In genomic region chr14:100334904-100335303, GRCh38 we compare ENCODE assay signal across 18 cellular contexts. TPM values are rescaled to one million over a fixed set of nuclear protein-coding genes. Genes with fewer than 3 reads are reported as not detected.
DNase-seq lines count a peak whose midpoint lies in the region; ATAC-seq and TF ChIP-seq lines count a peak whose summit lies in the region.
"Had no signal": no experiment of that assay in that cellular context is flagged by ENCODE, and none has a peak within 500 bp of the region (broad histone marks: within the 10 kb centered on the region; RNA-seq: fewer than 3 reads in every experiment).

No MANE protein-coding gene starts in this region.

- no peaks in the 10 kb centered on the region for H3K9me3 Mint-ChIP-seq in activated CD4-positive, alpha-beta memory T cell treated with anti-CD3 and anti-CD28 coated beads for 36 hours
- no peaks in the 10 kb centered on the region for H3K9me3 Mint-ChIP-seq in activated CD4-positive, alpha-beta memory T cell treated with anti-CD3 and anti-CD28 coated beads, Interleukin-2, amount 10 ng/mL, durations not matched to agents 7 days and 5 days
- H3K9me3 Mint-ChIP-seq in activated T-helper 1 cell treated with anti-CD3 and anti-CD28 coated beads, Interleukin-12 subunit alpha, Interleukin-12 subunit beta, Interleukin-2, Interleukin-4 antibody, amounts not matched to agents 30 ng/mL and 10 ng/mL and 1 ng/mL, durations not matched to agents 14 hours and 24 hours and 36 hours: no peaks in the 10 kb centered on the region
- H3K9me3 Mint-ChIP-seq: IgD-negative memory B cell had no signal

- H3K36me3 Mint-ChIP-seq in activated CD4-positive, alpha-beta memory T cell treated with anti-CD3 and anti-CD28 coated beads for 36 hours: peaks cover 57% of the 10 kb centered on the region
- peaks cover 60% of the 10 kb centered on the region for H3K36me3 Mint-ChIP-seq in activated CD4-positive, alpha-beta memory T cell treated with anti-CD3 and anti-CD28 coated beads, Interleukin-2, amount 10 ng/mL, durations not matched to agents 7 days and 5 days (ENCODE audit: low read depth)
- peaks cover 27% of the 10 kb centered on the region for H3K36me3 Mint-ChIP-seq in activated T-helper 1 cell treated with anti-CD3 and anti-CD28 coated beads, Interleukin-12 subunit alpha, Interleukin-12 subunit beta, Interleukin-2, Interleukin-4 antibody, amounts not matched to agents 30 ng/mL and 10 ng/mL and 1 ng/mL, durations not matched to agents 14 hours and 24 hours and 36 hours (ENCODE audit: low read depth)

- CTCF ChIA-PET in activated CD4-positive, alpha-beta memory T cell treated with anti-CD3 and anti-CD28 coated beads for 36 hours (lab: Charles Lee): interaction anchor here (0.6 to 1.2 kb wide), 2 partner anchors 13 to 43 kb away, joined by 3 to 4 read pairs; no protein-coding TSS in a partner anchor
- CTCF ChIA-PET in activated CD4-positive, alpha-beta memory T cell treated with anti-CD3 and anti-CD28 coated beads, Interleukin-2, amount 10 ng/mL, durations not matched to agents 7 days and 5 days (lab: Charles Lee): interaction anchor here (1.6 kb wide), 1 partner anchor 43 kb away, joined by 3 read pairs; no protein-coding TSS in a partner anchor

- H3K4me3 Mint-ChIP-seq in activated CD4-positive, alpha-beta memory T cell treated with anti-CD3 and anti-CD28 coated beads for 36 hours: no peak overlapping the region
- H3K4me3 Mint-ChIP-seq in activated CD4-positive, alpha-beta memory T cell treated with anti-CD3 and anti-CD28 coated beads, Interleukin-2, amount 10 ng/mL, durations not matched to agents 7 days and 5 days: no peak overlapping the region
- H3K4me3 Mint-ChIP-seq in activated T-helper 1 cell treated with anti-CD3 and anti-CD28 coated beads, Interleukin-12 subunit alpha, Interleukin-12 subunit beta, Interleukin-2, Interleukin-4 antibody, amounts not matched to agents 30 ng/mL and 10 ng/mL and 1 ng/mL, durations not matched to agents 14 hours and 24 hours and 36 hours: no peak overlapping the region
- H3K4me3 Mint-ChIP-seq: IgD-negative memory B cell had no signal

- peaks cover 63% of the 10 kb centered on the region for H3K36me3 ChIP-seq in upper lobe of right lung

- no peak for DNase-seq in activated CD4-positive, alpha-beta memory T cell treated with anti-CD3 and anti-CD28 coated beads for 36 hours
- DNase-seq in activated CD4-positive, alpha-beta memory T cell treated with anti-CD3 and anti-CD28 coated beads, Interleukin-2, amount 10 ng/mL, durations not matched to agents 7 days and 5 days: no peak
- no peak for DNase-seq in activated T-helper 1 cell treated with anti-CD3 and anti-CD28 coated beads, Interleukin-12 subunit alpha, Interleukin-12 subunit beta, Interleukin-2, Interleukin-4 antibody, amounts not matched to agents 30 ng/mL and 10 ng/mL and 1 ng/mL, durations not matched to agents 14 hours and 24 hours and 36 hours (ENCODE audit: low spot score)
- DNase-seq in mesenteric fat pad (ENCODE audit: low spot score) (peak; percentile 28), upper lobe of right lung (peak; percentile 61), NAMALWA (ENCODE audit: low spot score) (no peak)
- DNase-seq: DND-41, GDM1, NCI-H1105 treated with DMSO at 0.1 percent for 48 hours, NCI-H526 treated with DMSO at 0.1 percent for 48 hours, SIG-M5 had no signal

- intact Hi-C loops in activated CD4-positive, alpha-beta memory T cell treated with anti-CD3 and anti-CD28 coated beads for 36 hours (cut with micrococcal nuclease): no loop called here
- intact Hi-C loops in activated T-helper 1 cell treated with anti-CD3 and anti-CD28 coated beads, Interleukin-12 subunit alpha, Interleukin-12 subunit beta, Interleukin-2, Interleukin-4 antibody, amounts not matched to agents 30 ng/mL and 10 ng/mL and 1 ng/mL, durations not matched to agents 14 hours and 24 hours and 36 hours (cut with micrococcal nuclease): no loop called here
- intact Hi-C loops in upper lobe of right lung (cut with DNase I): no loop called here

- TF ChIP-seq CTCF in upper lobe of right lung (IDR thresholded peaks at IDR 0.05): no peak

- POLR2A ChIA-PET in activated CD4-positive, alpha-beta memory T cell treated with anti-CD3 and anti-CD28 coated beads for 36 hours (lab: Charles Lee): no interaction called here
- POLR2A ChIA-PET in activated CD4-positive, alpha-beta memory T cell treated with anti-CD3 and anti-CD28 coated beads, Interleukin-2, amount 10 ng/mL, durations not matched to agents 7 days and 5 days (lab: Charles Lee): no interaction called here

- peak overlapping the region; percentile 23 for H3K27ac Mint-ChIP-seq in activated CD4-positive, alpha-beta memory T cell treated with anti-CD3 and anti-CD28 coated beads for 36 hours
- no peak overlapping the region for H3K27ac Mint-ChIP-seq in activated CD4-positive, alpha-beta memory T cell treated with anti-CD3 and anti-CD28 coated beads, Interleukin-2, amount 10 ng/mL, durations not matched to agents 7 days and 5 days
- H3K27ac Mint-ChIP-seq in activated T-helper 1 cell treated with anti-CD3 and anti-CD28 coated beads, Interleukin-12 subunit alpha, Interleukin-12 subunit beta, Interleukin-2, Interleukin-4 antibody, amounts not matched to agents 30 ng/mL and 10 ng/mL and 1 ng/mL, durations not matched to agents 14 hours and 24 hours and 36 hours: peak overlapping the region; percentile 18

- H3K27me3 Mint-ChIP-seq in activated CD4-positive, alpha-beta memory T cell treated with anti-CD3 and anti-CD28 coated beads for 36 hours: no peaks in the 10 kb centered on the region
- H3K27me3 Mint-ChIP-seq in activated CD4-positive, alpha-beta memory T cell treated with anti-CD3 and anti-CD28 coated beads, Interleukin-2, amount 10 ng/mL, durations not matched to agents 7 days and 5 days: no peaks in the 10 kb centered on the region
- H3K27me3 Mint-ChIP-seq in activated T-helper 1 cell treated with anti-CD3 and anti-CD28 coated beads, Interleukin-12 subunit alpha, Interleukin-12 subunit beta, Interleukin-2, Interleukin-4 antibody, amounts not matched to agents 30 ng/mL and 10 ng/mL and 1 ng/mL, durations not matched to agents 14 hours and 24 hours and 36 hours (ENCODE audit: insufficient read depth): no peaks in the 10 kb centered on the region
- H3K27me3 Mint-ChIP-seq: IgD-negative memory B cell had no signal

- no peaks in the 10 kb centered on the region for H3K4me1 ChIP-seq in upper lobe of right lung

- no peak for ATAC-seq in upper lobe of right lung
- no peak for ATAC-seq in GM21515 (IDR thresholded peaks at IDR 0.05; ENCODE audit: unreplicated experiment)
- no peak for ATAC-seq in GM19397 (IDR thresholded peaks at IDR 0.05; ENCODE audit: unreplicated experiment)
- ATAC-seq: GM12878 had no signal

- no peak overlapping the region for H3K27ac ChIP-seq in upper lobe of right lung
- H3K27ac ChIP-seq: BLaER1 treated with 17β-estradiol and CSF1 and Interleukin-3, amounts not matched to agents 10 nM and 100 nM had no signal

- H3K27me3 ChIP-seq in upper lobe of right lung: no peaks in the 10 kb centered on the region
- H3K27me3 ChIP-seq: BLaER1 treated with 17β-estradiol and CSF1 and Interleukin-3, amounts not matched to agents 10 nM and 100 nM had no signal

- H3K4me1 Mint-ChIP-seq in activated CD4-positive, alpha-beta memory T cell treated with anti-CD3 and anti-CD28 coated beads for 36 hours (ENCODE audit: low read depth): peaks cover 19% of the 10 kb centered on the region
- peaks cover 20% of the 10 kb centered on the region for H3K4me1 Mint-ChIP-seq in activated CD4-positive, alpha-beta memory T cell treated with anti-CD3 and anti-CD28 coated beads, Interleukin-2, amount 10 ng/mL, durations not matched to agents 7 days and 5 days
- peaks cover 2% of the 10 kb centered on the region for H3K4me1 Mint-ChIP-seq in activated T-helper 1 cell treated with anti-CD3 and anti-CD28 coated beads, Interleukin-12 subunit alpha, Interleukin-12 subunit beta, Interleukin-2, Interleukin-4 antibody, amounts not matched to agents 30 ng/mL and 10 ng/mL and 1 ng/mL, durations not matched to agents 14 hours and 24 hours and 36 hours (ENCODE audit: low read depth)

- no peak overlapping the region for H3K4me3 ChIP-seq in upper lobe of right lung
- H3K4me3 ChIP-seq: BLaER1 treated with 17β-estradiol and CSF1 and Interleukin-3, amounts not matched to agents 10 nM and 100 nM; GM12878 had no signal

- no peaks in the 10 kb centered on the region for H3K9me3 ChIP-seq in upper lobe of right lung
- H3K9me3 ChIP-seq: BLaER1 treated with 17β-estradiol and CSF1 and Interleukin-3, amounts not matched to agents 10 nM and 100 nM had no signal

RNA-seq across cellular contexts. Expression of gene SLC25A47, which starts 11.8 kb away (rescaled TPM):
- not detected for total RNA-seq in activated CD4-positive, alpha-beta memory T cell treated with anti-CD3 and anti-CD28 coated beads for 36 hours
- total RNA-seq in activated CD4-positive, alpha-beta memory T cell treated with anti-CD3 and anti-CD28 coated beads, Interleukin-2, amount 10 ng/mL, durations not matched to agents 7 days and 5 days: not detected
- not detected in 2 replicates for total RNA-seq in activated T-helper 1 cell treated with anti-CD3 and anti-CD28 coated beads, Interleukin-12 subunit alpha, Interleukin-12 subunit beta, Interleukin-2, Interleukin-4 antibody, amounts not matched to agents 30 ng/mL and 10 ng/mL and 1 ng/mL, durations not matched to agents 14 hours and 24 hours and 36 hours
- total RNA-seq in mesenteric fat pad (not detected), upper lobe of right lung (not detected)
- total RNA-seq: GM12878, H1, LHCN-M2 had no signal

RNA-seq across cellular contexts. Expression of gene SLC25A29, which starts 28.7 kb away (rescaled TPM):
- total RNA-seq in activated CD4-positive, alpha-beta memory T cell treated with anti-CD3 and anti-CD28 coated beads for 36 hours: 10 to 100 TPM; 14.9 to 15.7 TPM
- 1 to 10 TPM; 8.2 to 8.9 TPM for total RNA-seq in activated CD4-positive, alpha-beta memory T cell treated with anti-CD3 and anti-CD28 coated beads, Interleukin-2, amount 10 ng/mL, durations not matched to agents 7 days and 5 days
- total RNA-seq in activated T-helper 1 cell treated with anti-CD3 and anti-CD28 coated beads, Interleukin-12 subunit alpha, Interleukin-12 subunit beta, Interleukin-2, Interleukin-4 antibody, amounts not matched to agents 30 ng/mL and 10 ng/mL and 1 ng/mL, durations not matched to agents 14 hours and 24 hours and 36 hours: 15.9 and 19.1 TPM in 2 replicates
- 20.0 TPM for total RNA-seq in mesenteric fat pad
- 104 TPM for total RNA-seq in upper lobe of right lung

RNA-seq across cellular contexts. Expression of gene WDR25, which starts 41.4 kb away (rescaled TPM):
- total RNA-seq in activated CD4-positive, alpha-beta memory T cell treated with anti-CD3 and anti-CD28 coated beads for 36 hours: 1 to 10 TPM; 6.6 to 7.5 TPM
- total RNA-seq in activated CD4-positive, alpha-beta memory T cell treated with anti-CD3 and anti-CD28 coated beads, Interleukin-2, amount 10 ng/mL, durations not matched to agents 7 days and 5 days: 1 to 10 TPM; 6.1 to 6.9 TPM
- 7.4 and 9.5 TPM in 2 replicates for total RNA-seq in activated T-helper 1 cell treated with anti-CD3 and anti-CD28 coated beads, Interleukin-12 subunit alpha, Interleukin-12 subunit beta, Interleukin-2, Interleukin-4 antibody, amounts not matched to agents 30 ng/mL and 10 ng/mL and 1 ng/mL, durations not matched to agents 14 hours and 24 hours and 36 hours
- 8.7 TPM for total RNA-seq in mesenteric fat pad
- total RNA-seq in upper lobe of right lung: 7.9 TPM

Comparison
In these comparisons a context has a peak if more than half of its experiments do, and no peak if none do; other contexts are left out.
1. DNase-seq: peak in mesenteric fat pad (single experiment) and upper lobe of right lung (single experiment); none in activated CD4-positive, alpha-beta memory T cell treated with anti-CD3 and anti-CD28 coated beads for 36 hours (single experiment), activated CD4-positive, alpha-beta memory T cell treated with anti-CD3 and anti-CD28 coated beads, Interleukin-2, amount 10 ng/mL, durations not matched to agents 7 days and 5 days (single experiment), activated T-helper 1 cell treated with anti-CD3 and anti-CD28 coated beads, Interleukin-12 subunit alpha, Interleukin-12 subunit beta, Interleukin-2, Interleukin-4 antibody, amounts not matched to agents 30 ng/mL and 10 ng/mL and 1 ng/mL, durations not matched to agents 14 hours and 24 hours and 36 hours (single experiment) and NAMALWA (single experiment).